In the genomic region with DNA sequence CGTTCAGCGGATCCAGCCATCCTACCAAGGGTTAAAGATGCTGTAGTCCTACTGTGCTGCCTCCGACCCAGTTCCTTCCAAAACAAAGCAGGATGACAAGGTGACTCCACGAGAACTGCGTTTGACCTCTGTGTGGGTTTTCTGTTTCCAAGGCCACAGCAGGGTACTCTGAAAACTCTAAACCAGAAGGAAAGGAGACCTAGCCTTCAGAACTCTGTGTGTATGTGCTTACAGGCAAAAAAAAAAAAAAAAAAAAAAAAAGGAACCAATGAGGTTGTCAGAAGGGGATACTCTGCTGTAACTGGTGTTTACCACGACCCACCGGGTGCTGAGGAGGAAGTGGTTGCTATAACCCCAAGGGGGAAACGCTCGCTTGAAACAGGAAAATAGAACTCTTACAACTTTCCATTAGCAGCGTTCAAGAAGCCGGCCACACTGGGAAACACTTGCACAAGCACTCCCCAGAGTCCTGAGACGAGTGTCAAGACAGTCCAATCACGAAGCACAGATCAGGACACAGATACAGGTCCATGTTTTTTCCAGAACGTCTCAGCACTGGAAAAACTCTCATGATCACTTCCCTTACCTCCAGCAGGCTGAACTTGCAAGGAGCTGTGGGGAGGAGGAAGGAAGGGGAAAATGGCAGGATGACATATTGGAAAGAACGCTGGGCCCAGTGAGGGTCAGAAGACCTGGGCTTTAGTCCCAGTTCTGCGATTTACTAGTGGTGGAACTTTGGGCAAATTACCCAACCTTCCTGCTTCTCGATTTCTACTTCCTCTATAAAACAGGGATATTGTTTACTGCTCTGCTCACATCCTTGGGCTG, we compare ENCODE assay signal across 8 cellular contexts.
A peak's percentile ranks its signal among the peaks of the same experiment; 100 is the strongest.
DNase-seq lines count a peak whose midpoint lies in the region; ATAC-seq and TF ChIP-seq lines count a peak whose summit lies in the region.

No MANE protein-coding gene starts in this region.

- H3K9me3 Mint-ChIP-seq in type B pancreatic cell, result no peaks in the 10 kb centered on the region

- no peak overlapping the region for H3K9ac ChIP-seq in SK-N-MC (ENCODE audit: insufficient read length)
- H3K9ac ChIP-seq in mucosa of rectum (ENCODE audit: low read depth in 1 of 2, low read length in 2 of 2), result no peak overlapping the region

- H3K27ac ChIP-seq in SK-N-MC, result peak overlapping the region; percentile 42; the same call in 1 of the 2 replicates
- peak overlapping the region; percentile 61 to 96 (median 67) for H3K27ac ChIP-seq in adrenal gland
- H3K27ac ChIP-seq in mucosa of rectum (ENCODE audit: low read depth in 2 of 2, low read length in 2 of 2), result peak overlapping the region; percentile 70 to 82

- H3K4me1 Mint-ChIP-seq in type B pancreatic cell (ENCODE audit: unreplicated experiment), result peaks cover 65% of the 10 kb centered on the region

- DNase-seq in SK-N-MC (ENCODE audit: low read depth, low spot score), result peak; percentile 51
- DNase-seq in adrenal gland, result peak in 6 of 7 donors; percentile 38 to 77 (median 56)
- DNase-seq in type B pancreatic cell (ENCODE audit: extremely low spot score, unreplicated experiment), result no peak
- DNase-seq in 8988T, result no peak
- no peak for DNase-seq in cortex of kidney (lab: John Stamatoyannopoulos, UW)

- TF ChIP-seq POLR2A in adrenal gland (IDR thresholded peaks at IDR 0.05), result no peak

- no peaks in the 10 kb centered on the region for H3K27me3 Mint-ChIP-seq in type B pancreatic cell

- ATAC-seq in GM18861 (IDR thresholded peaks at IDR 0.05; ENCODE audit: unreplicated experiment) (peak; percentile 72), HG02938 (IDR thresholded peaks at IDR 0.05; ENCODE audit: unreplicated experiment) (peak; percentile 74)

- no peak for TF ChIP-seq CTCF in adrenal gland (IDR thresholded peaks at IDR 0.05)
- no peak for TF ChIP-seq CTCF in type B pancreatic cell (conservative IDR thresholded peaks at IDR 0.05)

- H3K9me3 ChIP-seq in SK-N-MC (ENCODE audit: low read depth, low read length) (no peaks in the 10 kb centered on the region), adrenal gland (replicated peaks in 1 of 3) (no peaks in the 10 kb centered on the region), mucosa of rectum (ENCODE audit: control insufficient read depth in 2 of 2, low read length in 2 of 2) (no peaks in the 10 kb centered on the region)

- 32 to 51% (median 46%) methylated on average over 17 of the region's 17 CpGs for WGBS in adrenal gland, 4 donors

- H3K36me3 Mint-ChIP-seq in type B pancreatic cell, result peaks cover 7% of the 10 kb centered on the region

- H3K4me1 ChIP-seq in adrenal gland (replicated peaks in 1 of 2) (peaks cover 32 to 53% of the 10 kb centered on the region in 2 donors), mucosa of rectum (ENCODE audit: control insufficient read depth in 2 of 2, insufficient read depth in 2 of 2, low read length in 2 of 2) (peaks cover 38 to 43% of the 10 kb centered on the region in 2 donors)

- H3K27me3 ChIP-seq in adrenal gland (no peaks in the 10 kb centered on the region), mucosa of rectum (ENCODE audit: control insufficient read depth in 2 of 2, insufficient read depth in 2 of 2, low read length in 2 of 2) (no peaks in the 10 kb centered on the region)

- H3K27ac Mint-ChIP-seq in type B pancreatic cell, result peak overlapping the region; percentile 78

- no peak overlapping the region for H3K4me3 Mint-ChIP-seq in type B pancreatic cell

- H3K36me3 ChIP-seq in SK-N-MC (ENCODE audit: insufficient read depth, low read length), result no peaks in the 10 kb centered on the region
- no peaks in the 10 kb centered on the region for H3K36me3 ChIP-seq in adrenal gland (replicated peaks in 1 of 2)
- H3K36me3 ChIP-seq in mucosa of rectum (ENCODE audit: control insufficient read depth in 2 of 2, insufficient read depth in 2 of 2, low read length in 2 of 2), result no peaks in the 10 kb centered on the region

- H3K4me3 ChIP-seq in SK-N-MC (peak overlapping the region; percentile 58), adrenal gland (no peak overlapping the region), mucosa of rectum (ENCODE audit: low read length in 2 of 2) (peak overlapping the region in 1 of 2 donors; percentile 42)

- intact Hi-C loops in adrenal gland (cut with DNase I), result no loop called here

Comparison
In these comparisons a context has a peak if more than half of its experiments do, and no peak if none do; other contexts are left out.
1. DNase-seq: peak in SK-N-MC (single experiment) and adrenal gland (6 of 7); none in type B pancreatic cell (single experiment), 8988T (single experiment) and cortex of kidney (single experiment).
2. Peak in every context shown above with its lines, with median percentiles within 50 percentile points of each other: H3K27ac ChIP-seq.